In genomic region chr13:65064967-65065366, GRCh38 we compare ENCODE assay signal across 12 cellular contexts.
DNase-seq lines count a peak whose midpoint lies in the region; ATAC-seq and TF ChIP-seq lines count a peak whose summit lies in the region.
"Had no signal": no experiment of that assay in that cellular context is flagged by ENCODE, and none has a peak within 500 bp of the region (broad histone marks: within the 10 kb centered on the region; RNA-seq: fewer than 3 reads in every experiment).

No MANE protein-coding gene starts in this region.

- no TSS peak for BruUV-seq in PC-9 (replicated peaks; lab: Mats Ljungman, UMichigan)

- H3K4me3 ChIP-seq in MM.1S (ENCODE audit: low read length) (no peak overlapping the region), PC-9 (no peak overlapping the region)
- H3K4me3 ChIP-seq: BLaER1 treated with 17β-estradiol and CSF1 and Interleukin-3, amounts not matched to agents 10 nM and 100 nM had no signal

- H3K4me1 ChIP-seq in MM.1S (ENCODE audit: low read length) (peaks cover 8% of the 10 kb centered on the region; the same call in 1 of the 2 replicates), PC-9 (replicated peaks; ENCODE audit: insufficient read depth) (no peaks in the 10 kb centered on the region)
- H3K4me1 ChIP-seq: BLaER1 treated with 17β-estradiol and CSF1 and Interleukin-3, amounts not matched to agents 10 nM and 100 nM had no signal

- intact Hi-C loops in PC-9 (cut with micrococcal nuclease; ENCODE audit: unreplicated experiment), result no loop called here

- H4K20me1 ChIP-seq in MM.1S (ENCODE audit: insufficient read depth, low read length), result no peaks in the 10 kb centered on the region
- no peaks in the 10 kb centered on the region for H4K20me1 ChIP-seq in PC-9 (ENCODE audit: insufficient read depth)
- H4K20me1 ChIP-seq: BLaER1 treated with 17β-estradiol and CSF1 and Interleukin-3, amounts not matched to agents 10 nM and 100 nM had no signal

- H3K9me2 ChIP-seq in MM.1S (replicated peaks; ENCODE audit: insufficient read depth, low read length) (no peaks in the 10 kb centered on the region), PC-9 (ENCODE audit: insufficient read depth) (no peaks in the 10 kb centered on the region)

- H3F3A ChIP-seq in MM.1S (ENCODE audit: insufficient read depth, low read length), result 0 out of 2 replicates have a peak, but pooled peaks cover 4% of the 10 kb centered on the region
- H3F3A ChIP-seq in PC-9 (ENCODE audit: insufficient read depth, low read depth), result no peaks in the 10 kb centered on the region

- H3K4me3 Mint-ChIP-seq in T-helper 17 cell, result no peak overlapping the region
- H3K4me3 Mint-ChIP-seq: CD4-positive, CD25-positive, alpha-beta regulatory T cell had no signal

- no peak for ATAC-seq in T-helper 17 cell
- ATAC-seq in HG03342 (IDR thresholded peaks at IDR 0.05; ENCODE audit: unreplicated experiment), result no peak

- DNase-seq in NCI-H748 (lab: John Stamatoyannopoulos, UW; ENCODE audit: unreplicated experiment) (peak; percentile 27), NCI-H748 treated with DMSO at 0.1 percent for 48 hours (lab: John Stamatoyannopoulos, UW) (no peak), MM.1S (peak; percentile 63), PC-9 (no peak), T-helper 17 cell (no peak), NCI-H1048 (lab: John Stamatoyannopoulos, UW) (no peak), HPDE6-E6E7 (ENCODE audit: extremely low spot score) (no peak)
- DNase-seq: 8988T; CD4-positive, CD25-positive, alpha-beta regulatory T cell; DMS79 had no signal

- no peaks in the 10 kb centered on the region for H3K4me1 Mint-ChIP-seq in T-helper 17 cell
- H3K4me1 Mint-ChIP-seq: CD4-positive, CD25-positive, alpha-beta regulatory T cell had no signal

- H3K27me3 ChIP-seq in MM.1S (replicated peaks; ENCODE audit: insufficient read depth, low read length) (no peaks in the 10 kb centered on the region), PC-9 (ENCODE audit: insufficient read depth, low read depth) (no peaks in the 10 kb centered on the region)
- H3K27me3 ChIP-seq: BLaER1 treated with 17β-estradiol and CSF1 and Interleukin-3, amounts not matched to agents 10 nM and 100 nM had no signal

- peak overlapping the region; percentile 59; the same call in 1 of the 2 replicates for H3K27ac ChIP-seq in MM.1S (ENCODE audit: low read length)
- no peak overlapping the region for H3K27ac ChIP-seq in PC-9
- H3K27ac ChIP-seq: BLaER1 treated with 17β-estradiol and CSF1 and Interleukin-3, amounts not matched to agents 10 nM and 100 nM had no signal

- H3K36me3 ChIP-seq in MM.1S (replicated peaks; ENCODE audit: insufficient read depth, low read length) (no peaks in the 10 kb centered on the region), PC-9 (ENCODE audit: low read depth) (no peaks in the 10 kb centered on the region)
- H3K36me3 ChIP-seq: BLaER1 treated with 17β-estradiol and CSF1 and Interleukin-3, amounts not matched to agents 10 nM and 100 nM had no signal

- H2AFZ ChIP-seq in MM.1S (ENCODE audit: low read length), result 0 out of 2 replicates have a peak overlapping the region, but pooled peaks have one; percentile 19
- H2AFZ ChIP-seq in PC-9, result peak overlapping the region; percentile 55; the same call in 1 of the 2 replicates

- POLR2A ChIA-PET in PC-9 (lab: Charles Lee; ENCODE audit: unreplicated experiment), result no interaction called here

- H3K4me2 ChIP-seq in MM.1S (ENCODE audit: low read depth, low read length) (peak overlapping the region; percentile 55; the same call in 1 of the 2 replicates), PC-9 (no peak overlapping the region)
- H3K4me2 ChIP-seq: BLaER1 treated with 17β-estradiol and CSF1 and Interleukin-3, amounts not matched to agents 10 nM and 100 nM had no signal

- H3K9ac ChIP-seq in MM.1S (ENCODE audit: low read length), result no peak overlapping the region
- H3K9ac ChIP-seq: BLaER1 treated with 17β-estradiol and CSF1 and Interleukin-3, amounts not matched to agents 10 nM and 100 nM had no signal

- H3K27me3 Mint-ChIP-seq in T-helper 17 cell, result no peaks in the 10 kb centered on the region
- H3K27me3 Mint-ChIP-seq: CD4-positive, CD25-positive, alpha-beta regulatory T cell had no signal

- H3K36me3 Mint-ChIP-seq in T-helper 17 cell (ENCODE audit: low read depth), result no peaks in the 10 kb centered on the region
- H3K36me3 Mint-ChIP-seq: CD4-positive, CD25-positive, alpha-beta regulatory T cell had no signal

- H3K9me3 ChIP-seq in MM.1S (replicated peaks; ENCODE audit: insufficient read depth, low read length), result no peaks in the 10 kb centered on the region
- H3K9me3 ChIP-seq in PC-9 (ENCODE audit: insufficient read depth, low read depth), result no peaks in the 10 kb centered on the region
- H3K9me3 ChIP-seq in T-helper 17 cell (ENCODE audit: control insufficient read depth, low read length, poor library complexity, severe bottlenecking), result no peaks in the 10 kb centered on the region
- H3K9me3 ChIP-seq: BLaER1 treated with 17β-estradiol and CSF1 and Interleukin-3, amounts not matched to agents 10 nM and 100 nM had no signal

- no peak overlapping the region for H3K27ac Mint-ChIP-seq in T-helper 17 cell
- H3K27ac Mint-ChIP-seq: CD4-positive, CD25-positive, alpha-beta regulatory T cell had no signal

- CTCF ChIA-PET in PC-9 (lab: Charles Lee), result no interaction called here

- TF ChIP-seq CTCF in MM.1S (IDR thresholded peaks at IDR 0.05; ENCODE audit: low read length), result peak; percentile 22
- no peak for TF ChIP-seq CTCF in PC-9 (conservative IDR thresholded peaks at IDR 0.05)

- H3K79me2 ChIP-seq in MM.1S (ENCODE audit: low read length) (no peaks in the 10 kb centered on the region), PC-9 (ENCODE audit: low read depth) (no peaks in the 10 kb centered on the region)

Comparison
In these comparisons a context has a peak if more than half of its experiments do, and no peak if none do; other contexts are left out.
1. DNase-seq: peak in NCI-H748 (single experiment) and MM.1S (single experiment); none in NCI-H748 treated with DMSO at 0.1 percent for 48 hours (single experiment), PC-9 (0 of 2), T-helper 17 cell (0 of 3), NCI-H1048 (single experiment) and HPDE6-E6E7 (single experiment).